23 cellular contexts compared by ENCODE assay signal in genomic region chr12:112573151-112573550, GRCh38.
"Had no signal": no experiment of that assay in that cellular context is flagged by ENCODE, and none has a peak within 500 bp of the region (broad histone marks: within the 10 kb centered on the region; RNA-seq: fewer than 3 reads in every experiment).

No MANE protein-coding gene starts in this region.

- H3K9me3 ChIP-seq: esophagus muscularis mucosa, gastrocnemius medialis, heart left ventricle, left lung, lower lobe of right lung had no signal

- H3K4me2 ChIP-seq: hepatocyte had no signal

- H3K4me3 Mint-ChIP-seq: immature natural killer cell had no signal

- H3K4me3 ChIP-seq: coronary artery, dorsolateral prefrontal cortex, esophagus muscularis mucosa, gastrocnemius medialis, heart left ventricle, hepatocyte, left lung, lower lobe of right lung had no signal

- H3K36me3 ChIP-seq: esophagus muscularis mucosa, gastrocnemius medialis, heart left ventricle, left lung, lower lobe of right lung had no signal

- H3K36me3 Mint-ChIP-seq: immature natural killer cell; naive thymus-derived CD4-positive, alpha-beta T cell had no signal

- FAIRE-seq: colon, endothelial cell of umbilical vein, kidney had no signal

- H3K27ac ChIP-seq: coronary artery, dorsolateral prefrontal cortex, esophagus muscularis mucosa, foreskin keratinocyte, gastrocnemius medialis, heart left ventricle, hepatocyte, left lung, lower lobe of right lung had no signal

- H3K4me1 Mint-ChIP-seq: immature natural killer cell; naive thymus-derived CD4-positive, alpha-beta T cell had no signal

- H3K27ac Mint-ChIP-seq: immature natural killer cell; naive thymus-derived CD4-positive, alpha-beta T cell had no signal

- DNase-seq: dermis blood vessel endothelial cell; dorsolateral prefrontal cortex; effector CD4-positive, alpha-beta T cell; effector memory CD4-positive, alpha-beta T cell; foreskin keratinocyte; gastrocnemius medialis; heart left ventricle; hypothalamus; immature natural killer cell; islet precursor cell; kidney; left colon; left lung; left ventricle myocardium superior; lower lobe of right lung; mesenchymal stem cell; midbrain; naive thymus-derived CD4-positive, alpha-beta T cell had no signal

- H3K4me1 ChIP-seq: foreskin keratinocyte, gastrocnemius medialis, left lung, lower lobe of right lung had no signal
